23 cellular contexts compared by ENCODE assay signal in genomic region chr10:123607386-123607785, GRCh38. TPM values are rescaled to one million over a fixed set of nuclear protein-coding genes. Genes with fewer than 3 reads are reported as not detected.
DNase-seq lines count a peak whose midpoint lies in the region; ATAC-seq and TF ChIP-seq lines count a peak whose summit lies in the region.
"Had no signal": no experiment of that assay in that cellular context is flagged by ENCODE, and none has a peak within 500 bp of the region (broad histone marks: within the 10 kb centered on the region; RNA-seq: fewer than 3 reads in every experiment).

No MANE protein-coding gene starts in this region.

- H3K4me1 ChIP-seq in NT2/D1 (ENCODE audit: insufficient read depth, insufficient read length), result peaks cover 3% of the 10 kb centered on the region
- H3K4me1 ChIP-seq in PC-3 (ENCODE audit: insufficient read depth, low read length), result no peaks in the 10 kb centered on the region
- H3K4me1 ChIP-seq: A549, Peyer's patch, SJCRH30 had no signal

- H3K27me3 ChIP-seq in H7 (ENCODE audit: control insufficient read depth, insufficient read depth, low read length) (no peaks in the 10 kb centered on the region), NT2/D1 (ENCODE audit: insufficient read depth, insufficient read length) (no peaks in the 10 kb centered on the region), PC-3 (ENCODE audit: low read length) (peaks cover 19% of the 10 kb centered on the region)
- H3K27me3 ChIP-seq: Peyer's patch, SJCRH30 had no signal

- no peak overlapping the region for H3K27ac ChIP-seq in PC-3 (ENCODE audit: low read length)
- H3K27ac ChIP-seq: A549, Peyer's patch, SJCRH30 had no signal

- DNase-seq in H7 (peak; percentile 66), NT2/D1 (ENCODE audit: low read depth, low spot score) (peak; percentile 77), iPS DF 19.7 (ENCODE audit: low read depth, low spot score) (peak; percentile 78), islet precursor cell (peak; percentile 50), medulla oblongata (ENCODE audit: extremely low spot score) (no peak), PC-3 (no peak)
- DNase-seq: GDM1; KG1; MV-4-11; NCI-H1105 treated with DMSO at 0.1 percent for 48 hours; NCI-H1694 treated with DMSO at 0.1 percent for 48 hours; NCI-H345; NCI-H524; NCI-H774; NK-92 treated with Interleukin-12 subunit alpha and Interleukin-12 subunit beta, amount 100 ng/mL, for 24 hours; Peyer's patch; SJCRH30 had no signal

- TF ChIP-seq CTCF in PC-3 (conservative IDR thresholded peaks at IDR 0.05; ENCODE audit: low read depth, low read length), result no peak

- ATAC-seq in HG02763 (IDR thresholded peaks at IDR 0.05; ENCODE audit: unreplicated experiment) (no peak), PC-3 (no peak), HG03354 (IDR thresholded peaks at IDR 0.05; ENCODE audit: poor library complexity, severe bottlenecking, unreplicated experiment) (no peak)
- ATAC-seq: A549 had no signal

- no peaks in the 10 kb centered on the region for H3K79me2 ChIP-seq in PC-3 (ENCODE audit: low read length)

- H3K36me3 ChIP-seq in H7 (replicated peaks; ENCODE audit: control insufficient read depth, insufficient read depth, low read length), result no peaks in the 10 kb centered on the region
- no peaks in the 10 kb centered on the region for H3K36me3 ChIP-seq in NT2/D1 (ENCODE audit: insufficient read depth, insufficient read length, low read length)
- no peaks in the 10 kb centered on the region for H3K36me3 ChIP-seq in PC-3 (ENCODE audit: low read depth, low read length)
- H3K36me3 ChIP-seq: Peyer's patch, SJCRH30 had no signal

- intact Hi-C loops in PC-3 (cut with micrococcal nuclease), result no loop called here

- CTCF ChIA-PET in PC-3 (lab: Charles Lee), result no interaction called here

- H3K9me2 ChIP-seq in PC-3 (replicated peaks; ENCODE audit: low read length), result no peaks in the 10 kb centered on the region

- no TSS peak for BruUV-seq in PC-3 (replicated peaks; lab: Mats Ljungman, UMichigan)

- H3F3A ChIP-seq in PC-3 (ENCODE audit: low read length, unreplicated experiment), result no peaks in the 10 kb centered on the region

- H2AFZ ChIP-seq in PC-3 (ENCODE audit: low read length), result no peak overlapping the region

- H4K20me1 ChIP-seq in PC-3 (ENCODE audit: low read length), result no peaks in the 10 kb centered on the region

- no peak overlapping the region for H3K4me3 ChIP-seq in H7 (ENCODE audit: insufficient read depth, low read depth, low read length)
- H3K4me3 ChIP-seq in NT2/D1 (ENCODE audit: insufficient read length, low read depth), result no peak overlapping the region
- H3K4me3 ChIP-seq in PC-3 (ENCODE audit: low read length), result no peak overlapping the region
- H3K4me3 ChIP-seq: A549, Peyer's patch, SJCRH30 had no signal

- no peak overlapping the region for H3K4me2 ChIP-seq in PC-3 (ENCODE audit: low read length)
- H3K4me2 ChIP-seq: A549 had no signal

- no peak overlapping the region for H3K9ac ChIP-seq in NT2/D1 (ENCODE audit: insufficient read length, low read depth)
- no peak overlapping the region for H3K9ac ChIP-seq in PC-3 (ENCODE audit: low read length)

- H3K9me3 ChIP-seq in NT2/D1 (ENCODE audit: insufficient read depth, low read length) (no peaks in the 10 kb centered on the region), PC-3 (ENCODE audit: low read length) (no peaks in the 10 kb centered on the region)
- H3K9me3 ChIP-seq: A549, Peyer's patch, SJCRH30 had no signal

- POLR2A ChIA-PET in PC-3 (lab: Charles Lee; ENCODE audit: unreplicated experiment), result no interaction called here

RNA-seq across cellular contexts. Expression of gene GPR26, which starts 58.8 kb away (rescaled TPM):
- total RNA-seq in H7 (2014; rRNA removed; shearing (Covaris generic)), result 0.03 and 0.07 TPM in 2 replicates
- total RNA-seq in PC-3 (2014; rRNA removed), result not detected in 2 replicates
- total RNA-seq: B cell, H4, M059J, Peyer's patch, SJCRH30 had no signal

Comparison
In these comparisons a context has a peak if more than half of its experiments do, and no peak if none do; other contexts are left out.
1. DNase-seq: peak in H7 (single experiment), NT2/D1 (single experiment), iPS DF 19.7 (single experiment) and islet precursor cell (single experiment); none in medulla oblongata (single experiment) and PC-3 (single experiment).